ENCODE assay signal across 19 cellular contexts in genomic region chr17:8870406-8871040, GRCh38. TPM values are rescaled to one million over a fixed set of nuclear protein-coding genes. Genes with fewer than 3 reads are reported as not detected.
DNase-seq lines count a peak whose midpoint lies in the region; ATAC-seq and TF ChIP-seq lines count a peak whose summit lies in the region.
"Had no signal": no experiment of that assay in that cellular context is flagged by ENCODE, and none has a peak within 500 bp of the region (broad histone marks: within the 10 kb centered on the region; RNA-seq: fewer than 3 reads in every experiment).

No MANE protein-coding gene starts in this region.

- no peak for TF ChIP-seq CTCF in SK-N-SH (IDR thresholded peaks at IDR 0.05)
- no peak for TF ChIP-seq CTCF in H9 (conservative IDR thresholded peaks at IDR 0.05)
- TF ChIP-seq CTCF in breast epithelium (IDR thresholded peaks at IDR 0.05), result no peak

- TF ChIP-seq RAD21 in SK-N-SH (IDR thresholded peaks at IDR 0.05; ENCODE audit: low read length), result no peak

- H3K23me2 ChIP-seq in H9 (ENCODE audit: insufficient read length, low read depth, low read length, poor library complexity, severe bottlenecking), result no peaks in the 10 kb centered on the region

- H3K14ac ChIP-seq in H9 (ENCODE audit: insufficient read depth, low read length), result no peak overlapping the region

- no peak overlapping the region for H3K18ac ChIP-seq in H9 (ENCODE audit: insufficient read length, low read depth, low read length)

- H3K4me3 Mint-ChIP-seq in H9, result no peak overlapping the region
- H3K4me3 Mint-ChIP-seq: CD4-positive, alpha-beta T cell had no signal

- H3K27ac Mint-ChIP-seq in H9, result no peak overlapping the region
- H3K27ac Mint-ChIP-seq: CD4-positive, alpha-beta T cell had no signal

- H2AFZ ChIP-seq in SK-N-SH (ENCODE audit: low read depth) (no peak overlapping the region), H9 (ENCODE audit: low read length) (no peak overlapping the region)

- no peaks in the 10 kb centered on the region; a peak in 1 of 5 replicates for H3K9me3 Mint-ChIP-seq in H9
- H3K9me3 Mint-ChIP-seq: CD4-positive, alpha-beta T cell had no signal

- POLR2A ChIA-PET in SK-N-SH (lab: Yijun Ruan, JAX), result no interaction called here

- no peak for TF ChIP-seq EP300 in SK-N-SH (IDR thresholded peaks at IDR 0.05; ENCODE audit: borderline replicate concordance in 1 of 2, low read depth in 1 of 2, low read length in 1 of 2)

- peaks cover 16 to 24% of the 10 kb centered on the region in 2 experiments for H3K4me1 Mint-ChIP-seq in H9

- H2BK12ac ChIP-seq in H9 (ENCODE audit: insufficient read length, low read depth, low read length), result no peak overlapping the region

- no peaks in the 10 kb centered on the region for H3K9me3 ChIP-seq in SK-N-SH
- no peaks in the 10 kb centered on the region for H3K9me3 ChIP-seq in H9 (ENCODE audit: control insufficient read depth, low read depth, low read length)
- H3K9me3 ChIP-seq in breast epithelium, result no peaks in the 10 kb centered on the region
- H3K9me3 ChIP-seq: A549, Caco-2 had no signal

- DNase-seq in SK-N-SH, result no peak
- DNase-seq in H9, result peak; percentile 19
- DNase-seq in ecto neural progenitor cell (ENCODE audit: low spot score), result peak; percentile 26
- peak; percentile 53 for DNase-seq in putamen (ENCODE audit: low spot score)
- no peak for DNase-seq in germinal center (ENCODE audit: low spot score)
- DNase-seq in breast epithelium (ENCODE audit: low spot score in 2 of 2), result no peak
- DNase-seq: AML-193; Caco-2; CD4-positive, alpha-beta T cell; GOT3; H7 had no signal

- no peak overlapping the region for H4K91ac ChIP-seq in H9 (ENCODE audit: insufficient read length, low read depth, low read length)

- no peaks in the 10 kb centered on the region for H3K79me1 ChIP-seq in H9 (ENCODE audit: insufficient read depth, low read depth, low read length, poor library complexity, severe bottlenecking)

- H3K36me3 ChIP-seq in SK-N-SH (replicated peaks in 1 of 2; ENCODE audit: control insufficient read depth in 1 of 2, insufficient read depth in 2 of 2, low read length in 1 of 2) (no peaks in the 10 kb centered on the region), breast epithelium (no peaks in the 10 kb centered on the region)

- CTCF ChIA-PET in SK-N-SH (lab: Yijun Ruan, JAX), result interaction anchor here (1.0 to 1.4 kb wide), 2 partner anchors 18 to 23 kb away, joined by 3 read pairs; no protein-coding TSS in a partner anchor

- H3K4me2 ChIP-seq in SK-N-SH (peak overlapping the region; percentile 37; the same call in 1 of the 2 replicates), H9 (ENCODE audit: insufficient read depth, insufficient read length, low read length) (no peak overlapping the region)
- H3K4me2 ChIP-seq: A549 had no signal

- H3K4ac ChIP-seq in H9 (ENCODE audit: low read depth, low read length), result no peak overlapping the region

- no peak overlapping the region for H2BK5ac ChIP-seq in H9 (ENCODE audit: insufficient read length, low read length)

- TF ChIP-seq POLR2A in breast epithelium (IDR thresholded peaks at IDR 0.05), result no peak

- no peak overlapping the region for H2BK120ac ChIP-seq in H9 (ENCODE audit: low read depth, low read length, poor library complexity, severe bottlenecking)

- intact Hi-C loops in breast epithelium (cut with DNase I; ENCODE audit: low total_unique reads), result no loop called here

- H3K9me2 ChIP-seq in SK-N-SH, result no peaks in the 10 kb centered on the region

- H4K20me1 ChIP-seq in SK-N-SH (ENCODE audit: insufficient read depth), result no peaks in the 10 kb centered on the region
- no peaks in the 10 kb centered on the region for H4K20me1 ChIP-seq in H9 (ENCODE audit: control insufficient read depth, insufficient read depth, insufficient read length)

- H3K79me2 ChIP-seq in SK-N-SH (ENCODE audit: insufficient read depth) (no peaks in the 10 kb centered on the region), H9 (ENCODE audit: insufficient read depth, low read length) (no peaks in the 10 kb centered on the region)

- no peak overlapping the region for H2BK20ac ChIP-seq in H9 (ENCODE audit: low read depth, low read length, poor library complexity, severe bottlenecking)

- H4K8ac ChIP-seq in H9 (replicated peaks; ENCODE audit: insufficient read length, low read depth, low read length), result no peak overlapping the region

- H3K9ac ChIP-seq in SK-N-SH (no peak overlapping the region), H9 (ENCODE audit: extremely low read depth, insufficient read length, low read length) (no peak overlapping the region)

- H2AK5ac ChIP-seq in H9 (ENCODE audit: insufficient read length, low read length), result no peak overlapping the region

- H4K5ac ChIP-seq in H9 (ENCODE audit: insufficient read length, low read depth, low read length), result no peak overlapping the region

- no peaks in the 10 kb centered on the region; a peak in 1 of 7 replicates for H3K36me3 Mint-ChIP-seq in H9 (ENCODE audit: insufficient read depth in 1 of 3, low read depth in 3 of 3)

- H3K27me3 ChIP-seq in SK-N-SH (ENCODE audit: insufficient read depth), result peaks cover 80% of the 10 kb centered on the region
- H3K27me3 ChIP-seq in H9 (ENCODE audit: insufficient read depth, low read length), result no peaks in the 10 kb centered on the region
- peaks cover 0 to 7% of the 10 kb centered on the region in 2 donors for H3K27me3 ChIP-seq in breast epithelium

- no peak overlapping the region for H3K27ac ChIP-seq in SK-N-SH (ENCODE audit: low read depth in 2 of 2, low read length in 1 of 2)
- no peak overlapping the region for H3K27ac ChIP-seq in H9 (ENCODE audit: insufficient read length, low read depth, low read length)
- H3K27ac ChIP-seq in breast epithelium, result no peak overlapping the region
- H3K27ac ChIP-seq: 22Rv1, A549, C4-2B, HL-60 had no signal

- H3K4me1 ChIP-seq in SK-N-SH (ENCODE audit: control insufficient read depth in 1 of 2, insufficient read depth in 2 of 2, low read depth in 1 of 2, low read length in 1 of 2) (no peaks in the 10 kb centered on the region), H9 (ENCODE audit: insufficient read depth, low read length) (no peaks in the 10 kb centered on the region; the same call in 1 of the 2 replicates), breast epithelium (no peaks in the 10 kb centered on the region)

- peaks cover 18% of the 10 kb centered on the region for H3K27me3 Mint-ChIP-seq in H9 (ENCODE audit: low read depth)
- H3K27me3 Mint-ChIP-seq: CD4-positive, alpha-beta T cell had no signal

- no peak overlapping the region for H3K56ac ChIP-seq in H9 (ENCODE audit: insufficient read length, low read depth, low read length)

- H3T11ph ChIP-seq in H9 (ENCODE audit: low read length), result no peak overlapping the region

- no peak overlapping the region for H3K23ac ChIP-seq in H9 (ENCODE audit: insufficient read length, low read depth, low read length)

- no peak overlapping the region; a peak in 1 of 4 replicates for H3K4me3 ChIP-seq in SK-N-SH (ENCODE audit: low read depth in 2 of 2, low read length in 1 of 2)
- no peak overlapping the region for H3K4me3 ChIP-seq in breast epithelium
- H3K4me3 ChIP-seq: A549 had no signal

- ATAC-seq in SK-N-SH treated with all-trans-retinoic acid at 6 μM for 48 hours, result no peak
- ATAC-seq in HG02763 (IDR thresholded peaks at IDR 0.05; ENCODE audit: unreplicated experiment), result no peak

- no peaks in the 10 kb centered on the region for H3F3A ChIP-seq in SK-N-SH (replicated peaks; ENCODE audit: insufficient read depth)

- WGBS in SK-N-SH (ENCODE audit: low lambda C conversion rate), result 25% methylated on average over 13 of the region's 13 CpGs
- WGBS in H9 (ENCODE audit: extremely low coverage, insufficient read length, low lambda C conversion rate), result no CpG with 5 or more reads among the region's 13 CpGs

- H2BK15ac ChIP-seq in H9 (ENCODE audit: low read depth, low read length), result no peak overlapping the region

TF ChIP-seq in SK-N-SH, 30 proteins besides CTCF, POLR2A, EP300 and RAD21:
- TF ChIP-seq GABPA (IDR thresholded peaks at IDR 0.05; ENCODE audit: low read depth) (no peak), POLR2AphosphoS5 (IDR thresholded peaks at IDR 0.05; ENCODE audit: low read depth, low read length) (no peak)

TF ChIP-seq in SK-N-SH treated with all-trans-retinoic acid at 6 μM for 48 hours, 23 proteins besides CTCF, POLR2A, EP300 and RAD21 (continues in another document):
- TF ChIP-seq ZNF70 (CRISPR knock-in tag; IDR thresholded peaks at IDR 0.05), result no peak
- TF ChIP-seq ZFP30 (CRISPR knock-in tag; IDR thresholded peaks at IDR 0.05), result no peak
- no peak for TF ChIP-seq ZNF8 (CRISPR knock-in tag; IDR thresholded peaks at IDR 0.05)
- no peak for TF ChIP-seq ISL1 (CRISPR knock-in tag; IDR thresholded peaks at IDR 0.05)
- no peak for TF ChIP-seq ZC3H10 (CRISPR knock-in tag; IDR thresholded peaks at IDR 0.05)
- no peak for TF ChIP-seq ZNF565 (CRISPR knock-in tag; conservative IDR thresholded peaks at IDR 0.05; ENCODE audit: low read depth)
- no peak for TF ChIP-seq CSRNP3 (CRISPR knock-in tag; IDR thresholded peaks at IDR 0.05)

RNA-seq across cellular contexts. Expression of gene PIK3R6, which starts 3.0 kb away (rescaled TPM):
- polyA plus RNA-seq in SK-N-SH (2012; rRNA removed), result 0.03 and 0.06 TPM in 2 replicates
- polyA plus RNA-seq in SK-N-SH (2012; cell fraction: cytosol; rRNA removed), result 0.03 TPM in 1 of 2 replicates, not detected in the other
- polyA plus RNA-seq in SK-N-SH (2012; cell fraction: nucleus; rRNA removed), result 0.08 and 0.27 TPM in 2 replicates
- total RNA-seq in H9 (2021) (0.15 TPM in 1 of 2 replicates, not detected in the other), breast epithelium (1 to 10 TPM in 2 of 3 donors, under 1 TPM in 1; under 0.01 to 2.9 (median 2.5) TPM)
- total RNA-seq: Caco-2, HT1080 had no signal
- polyA plus RNA-seq: A549, BJ had no signal

Comparison
In these comparisons a context has a peak if more than half of its experiments do, and no peak if none do; other contexts are left out.
1. DNase-seq: peak in H9 (single experiment), ecto neural progenitor cell (single experiment) and putamen (single experiment); none in SK-N-SH (single experiment), germinal center (single experiment) and breast epithelium (0 of 2).